ENCODE assay signal across 12 cellular contexts in the genomic region with DNA sequence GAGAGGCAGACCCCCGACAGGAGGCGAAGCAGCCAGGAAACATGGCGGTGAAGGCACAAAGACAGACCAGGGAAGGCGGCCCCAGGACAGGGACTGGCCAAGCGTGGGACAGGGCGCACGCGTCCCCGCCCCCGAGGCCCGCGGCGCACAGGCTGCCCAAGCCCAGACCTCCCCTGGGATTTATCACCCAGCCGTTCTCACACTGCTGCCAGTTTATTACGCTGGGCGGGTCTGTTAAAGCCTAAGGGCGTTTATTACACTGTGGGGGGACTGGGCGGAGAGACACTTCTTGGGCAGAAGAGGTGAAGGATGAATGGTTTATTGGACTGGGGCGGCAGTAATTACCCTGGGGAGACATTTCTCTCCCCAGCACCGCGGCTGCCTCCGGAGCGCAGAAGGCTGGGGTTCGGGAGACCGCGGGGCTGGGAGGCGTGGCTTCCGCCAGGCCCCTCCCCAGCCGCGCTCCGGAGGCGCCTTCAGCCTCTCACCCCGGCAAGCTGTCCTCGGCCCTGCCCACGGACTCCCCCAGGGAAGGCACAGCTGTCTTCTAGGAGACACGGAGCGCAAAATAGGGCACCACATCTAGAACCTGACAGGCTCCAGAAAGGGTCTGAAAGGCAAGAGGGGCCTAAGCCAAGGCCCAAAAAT. TPM values are rescaled to one million over a fixed set of nuclear protein-coding genes. Genes with fewer than 3 reads are reported as not detected.
DNase-seq lines count a peak whose midpoint lies in the region; ATAC-seq and FAIRE-seq lines count a peak whose summit lies in the region.
"Had no signal": no experiment of that assay in that cellular context is flagged by ENCODE, and none has a peak within 500 bp of the region (broad histone marks: within the 10 kb centered on the region; RNA-seq: fewer than 3 reads in every experiment).

No MANE protein-coding gene starts in this region.

- ATAC-seq in HG03045 (IDR thresholded peaks at IDR 0.05; ENCODE audit: unreplicated experiment), result no peak
- no peak for ATAC-seq in activated T-cell treated with anti-CD3 and anti-CD28 coated beads, Interleukin-2, amount 50 U/mL, for 72 hours (replicated peaks in 1 of 2)

- no peak for FAIRE-seq in small intestine (lab: Jason Lieb, UNC)

- DNase-seq in H7 (peak; percentile 93), RPMI7951 (ENCODE audit: low read depth) (peak; percentile 13), small intestine (peak; percentile 23), NCI-H1105 (lab: John Stamatoyannopoulos, UW) (no peak), NK-92 (lab: John Stamatoyannopoulos, UW; ENCODE audit: unreplicated experiment) (no peak)
- no peak for DNase-seq in activated T-cell treated with anti-CD3 and anti-CD28 coated beads, Interleukin-2, amount 50 U/mL, for 72 hours
- DNase-seq: activated T-cell treated with anti-CD3 and anti-CD28 coated beads, Interleukin-2, amount 50 U/mL, for 1 hour; stimulated activated naive CD4-positive, alpha-beta T cell; T1000 had no signal

- no peaks in the 10 kb centered on the region for H3K27me3 Mint-ChIP-seq in activated T-cell treated with anti-CD3 and anti-CD28 coated beads, Interleukin-2, amount 50 U/mL, for 72 hours (ENCODE audit: low read depth)

- H3K27ac ChIP-seq in iPS-18a (ENCODE audit: low read length), result no peak overlapping the region
- no peak overlapping the region for H3K27ac ChIP-seq in small intestine (ENCODE audit: low read depth in 1 of 2, low read length in 1 of 2)

- H3K4me1 Mint-ChIP-seq in activated T-cell treated with anti-CD3 and anti-CD28 coated beads, Interleukin-2, amount 50 U/mL, for 72 hours (ENCODE audit: low read depth), result peaks cover 12% of the 10 kb centered on the region

- peak overlapping the region; percentile 33 for H3K9ac ChIP-seq in iPS-18a (ENCODE audit: low read length)

- H3K36me3 Mint-ChIP-seq in activated T-cell treated with anti-CD3 and anti-CD28 coated beads, Interleukin-2, amount 50 U/mL, for 72 hours (ENCODE audit: insufficient read depth in 2 of 2), result no peaks in the 10 kb centered on the region

- no peak overlapping the region for H3K4me3 Mint-ChIP-seq in activated T-cell treated with anti-CD3 and anti-CD28 coated beads, Interleukin-2, amount 50 U/mL, for 72 hours

- no peaks in the 10 kb centered on the region for H3K9me3 ChIP-seq in iPS-18a (ENCODE audit: control insufficient read depth, low read depth, low read length)
- no peaks in the 10 kb centered on the region for H3K9me3 ChIP-seq in small intestine (ENCODE audit: control insufficient read depth, low read depth)

- H3K4me1 ChIP-seq in iPS-18a (ENCODE audit: control insufficient read depth, low read depth, low read length) (peaks cover 6% of the 10 kb centered on the region), small intestine (ENCODE audit: control insufficient read depth in 2 of 2, insufficient read depth in 1 of 2, low read depth in 1 of 2, low read length in 1 of 2) (no peaks in the 10 kb centered on the region)

- H3K9me3 Mint-ChIP-seq in activated T-cell treated with anti-CD3 and anti-CD28 coated beads, Interleukin-2, amount 50 U/mL, for 72 hours, result no peaks in the 10 kb centered on the region

- WGBS in small intestine, 3 donors, result 10 to 25% (median 20%) methylated on average over 36 to 37 of the region's 37 CpGs

- peaks cover 62% of the 10 kb centered on the region for H3K27me3 ChIP-seq in H7 (ENCODE audit: control insufficient read depth, insufficient read depth, low read length)
- peaks cover 57% of the 10 kb centered on the region for H3K27me3 ChIP-seq in iPS-18a (ENCODE audit: control insufficient read depth, insufficient read depth, low read length)
- H3K27me3 ChIP-seq in small intestine (ENCODE audit: control insufficient read depth in 2 of 2, insufficient read depth in 2 of 2, low read length in 2 of 2), result peaks cover 0 to 8% of the 10 kb centered on the region in 2 donors

- H3K4me3 ChIP-seq in H7 (ENCODE audit: insufficient read depth, low read depth, low read length) (peak overlapping the region; percentile 48), iPS-18a (ENCODE audit: low read length) (peak overlapping the region; percentile 67), small intestine (ENCODE audit: low read depth in 1 of 2, low read length in 2 of 2) (no peak overlapping the region)

- no peak overlapping the region for H3K27ac Mint-ChIP-seq in activated T-cell treated with anti-CD3 and anti-CD28 coated beads, Interleukin-2, amount 50 U/mL, for 72 hours

- H3K36me3 ChIP-seq in H7 (replicated peaks; ENCODE audit: control insufficient read depth, insufficient read depth, low read length), result no peaks in the 10 kb centered on the region
- no peaks in the 10 kb centered on the region for H3K36me3 ChIP-seq in iPS-18a (ENCODE audit: control insufficient read depth, low read depth, low read length)
- no peaks in the 10 kb centered on the region for H3K36me3 ChIP-seq in small intestine (ENCODE audit: control insufficient read depth in 2 of 2, insufficient read depth in 2 of 2, low read length in 2 of 2)

RNA-seq across cellular contexts. Expression of gene SLC22A12, which starts 47.1 kb away (rescaled TPM):
- total RNA-seq in H7 (2014; rRNA removed; shearing (Covaris generic)), result not detected in 2 replicates
- total RNA-seq in RPMI7951 (2014; rRNA removed; shearing (Covaris generic)), result not detected in 2 replicates
- not detected for polyA plus RNA-seq in small intestine
- not detected for total RNA-seq in activated T-cell treated with anti-CD3 and anti-CD28 coated beads, Interleukin-2, amount 50 U/mL, for 72 hours
- total RNA-seq: renal cortical epithelial cell had no signal

Comparison
In these comparisons a context has a peak if more than half of its experiments do, and no peak if none do; other contexts are left out.
1. DNase-seq: peak in H7 (single experiment), RPMI7951 (single experiment) and small intestine (single experiment); none in NCI-H1105 (single experiment), activated T-cell treated with anti-CD3 and anti-CD28 coated beads, Interleukin-2, amount 50 U/mL, for 72 hours (0 of 2) and NK-92 (single experiment).
2. H3K4me3 ChIP-seq: peak in H7 (single experiment) and iPS-18a (single experiment); none in small intestine (0 of 2).